Comparison of ENCODE assay signal across 8 cellular contexts in genomic region chr20:1437222-1437904, GRCh38. TPM values are rescaled to one million over a fixed set of nuclear protein-coding genes. Genes with fewer than 3 reads are reported as not detected.
DNase-seq lines count a peak whose midpoint lies in the region; ATAC-seq lines count a peak whose summit lies in the region.

No MANE protein-coding gene starts in this region.

- peaks cover 33% of the 10 kb centered on the region for H3K4me1 Mint-ChIP-seq in central memory CD8-positive, alpha-beta T cell

- peaks cover 8% of the 10 kb centered on the region for H3K27me3 Mint-ChIP-seq in central memory CD8-positive, alpha-beta T cell

- H3K36me3 ChIP-seq in BLaER1 treated with 17β-estradiol and CSF1 and Interleukin-3, amounts not matched to agents 10 nM and 100 nM, result peaks cover 10 to 34% (median 26%) of the 10 kb centered on the region in 11 experiments; a peak in 21 of 22 replicates
- peaks cover 6% of the 10 kb centered on the region for H3K36me3 ChIP-seq in H7 (replicated peaks; ENCODE audit: control insufficient read depth, insufficient read depth, low read length)

- peaks cover 12% of the 10 kb centered on the region for H3K36me3 Mint-ChIP-seq in central memory CD8-positive, alpha-beta T cell (ENCODE audit: insufficient read depth)

- no peak overlapping the region; a peak in 1 of 22 replicates for H3K27ac ChIP-seq in BLaER1 treated with 17β-estradiol and CSF1 and Interleukin-3, amounts not matched to agents 10 nM and 100 nM

- no peaks in the 10 kb centered on the region for H3K9me3 Mint-ChIP-seq in central memory CD8-positive, alpha-beta T cell

- H3K27me3 ChIP-seq in BLaER1 treated with 17β-estradiol and CSF1 and Interleukin-3, amounts not matched to agents 10 nM and 100 nM, result peaks cover 0 to 19% (median 0%) of the 10 kb centered on the region in 11 experiments; a peak in 6 of 22 replicates
- H3K27me3 ChIP-seq in H7 (ENCODE audit: control insufficient read depth, insufficient read depth, low read length), result no peaks in the 10 kb centered on the region

- H3K4me2 ChIP-seq in BLaER1 treated with 17β-estradiol and CSF1 and Interleukin-3, amounts not matched to agents 10 nM and 100 nM, result peak overlapping the region in 10 of 11 experiments; percentile 1 to 73 (median 41); a peak in 11 of 22 replicates

- no peak overlapping the region for H3K4me3 ChIP-seq in BLaER1 treated with 17β-estradiol and CSF1 and Interleukin-3, amounts not matched to agents 10 nM and 100 nM
- no peak overlapping the region for H3K4me3 ChIP-seq in H7 (ENCODE audit: insufficient read depth, low read depth, low read length)

- H3K9ac ChIP-seq in BLaER1 treated with 17β-estradiol and CSF1 and Interleukin-3, amounts not matched to agents 10 nM and 100 nM, result no peak overlapping the region

- ATAC-seq in central memory CD8-positive, alpha-beta T cell (replicated peaks; ENCODE audit: extremely low read depth, poor library complexity, severe bottlenecking), result no peak
- ATAC-seq in HG03039 (IDR thresholded peaks at IDR 0.05; ENCODE audit: unreplicated experiment), result no peak

- H3K9me3 ChIP-seq in BLaER1 treated with 17β-estradiol and CSF1 and Interleukin-3, amounts not matched to agents 10 nM and 100 nM (replicated peaks in 1 of 11), result peaks cover 0 to 11% (median 9%) of the 10 kb centered on the region in 11 experiments; a peak in 12 of 22 replicates

- H3K4me1 ChIP-seq in BLaER1 treated with 17β-estradiol and CSF1 and Interleukin-3, amounts not matched to agents 10 nM and 100 nM, result peaks cover 37 to 77% (median 47%) of the 10 kb centered on the region in 10 experiments

- H3K27ac Mint-ChIP-seq in central memory CD8-positive, alpha-beta T cell (ENCODE audit: low read depth), result no peak overlapping the region

- peak; percentile 75 for DNase-seq in H7
- DNase-seq in NCI-H345 treated with DMSO at 0.1 percent for 48 hours (lab: John Stamatoyannopoulos, UW; ENCODE audit: unreplicated experiment), result peak; percentile 77
- peak; percentile 70 for DNase-seq in activated CD4-positive, alpha-beta T cell treated with anti-CD3 and anti-CD28 coated beads for 1 hour
- DNase-seq in central memory CD8-positive, alpha-beta T cell (ENCODE audit: low spot score in 2 of 2), result peak; percentile 57 to 65
- DNase-seq in kidney tubule cell (ENCODE audit: low spot score), result peak; percentile 76
- peak; percentile 77 to 78 for DNase-seq in stimulated activated CD4-positive, alpha-beta T cell treated with anti-CD3 and anti-CD28 coated beads, Interleukin-2, amount 100 ng/mL, for 48 hours

- H3K4me3 Mint-ChIP-seq in central memory CD8-positive, alpha-beta T cell, result no peak overlapping the region

- peaks cover 11 to 64% (median 44%) of the 10 kb centered on the region in 11 experiments; a peak in 18 of 22 replicates for H4K20me1 ChIP-seq in BLaER1 treated with 17β-estradiol and CSF1 and Interleukin-3, amounts not matched to agents 10 nM and 100 nM

RNA-seq across cellular contexts. Expression of gene NSFL1C, which starts 29.3 kb away (rescaled TPM):
- 18.9 and 24.2 TPM in 2 replicates for total RNA-seq in H7 (2014; rRNA removed; shearing (Covaris generic))

RNA-seq across cellular contexts. Expression of gene FKBP1A, which starts 44.5 kb away (rescaled TPM):
- 132 and 136 TPM in 2 replicates for total RNA-seq in H7 (2014; rRNA removed; shearing (Covaris generic))

RNA-seq across cellular contexts. Expression of gene SIRPB2, which starts 53.9 kb away (rescaled TPM):
- total RNA-seq in H7 (2014; rRNA removed; shearing (Covaris generic)), result not detected in 2 replicates
